In the genomic region with DNA sequence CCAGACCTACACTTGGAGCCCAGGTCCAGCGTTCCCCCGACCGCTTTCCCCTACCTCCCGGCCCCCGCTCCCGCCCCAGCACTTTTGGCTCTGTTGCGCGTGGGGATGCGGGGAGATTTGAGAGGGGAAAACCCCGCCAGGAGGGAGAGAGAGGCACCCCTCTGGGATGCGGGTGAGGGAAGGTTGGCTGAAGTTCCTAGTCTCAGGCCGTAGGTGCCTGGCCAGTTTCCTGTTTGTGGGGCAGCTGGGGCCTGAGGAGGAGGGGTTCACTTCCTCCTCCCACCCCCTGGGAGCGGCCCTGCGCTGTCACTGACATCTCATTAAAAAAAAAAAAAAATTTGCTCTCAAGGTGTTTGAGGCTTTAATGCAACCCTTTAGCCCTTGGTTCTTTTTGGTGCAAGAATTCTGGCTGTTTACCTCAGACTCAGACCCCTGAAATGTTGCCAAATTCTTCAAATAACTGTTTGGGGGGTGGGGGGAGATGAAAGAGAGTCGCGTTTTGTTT, we compare ENCODE assay signal across 8 cellular contexts. TPM values are rescaled to one million over a fixed set of nuclear protein-coding genes. Genes with fewer than 3 reads are reported as not detected.
DNase-seq lines count a peak whose midpoint lies in the region; ATAC-seq and TF ChIP-seq lines count a peak whose summit lies in the region.

No MANE protein-coding gene starts in this region.

- H3K9me3 ChIP-seq in NT2/D1 (ENCODE audit: insufficient read depth, low read length): peaks cover 7% of the 10 kb centered on the region; the same call in 1 of the 2 replicates
- no peaks in the 10 kb centered on the region for H3K9me3 ChIP-seq in muscle layer of colon (ENCODE audit: low read length)

- intact Hi-C loops in dorsolateral prefrontal cortex (cut with DNase I): loop anchor here (5.0 to 10.0 kb wide), 4 partner anchors 49 to 834 kb away; no protein-coding TSS in a partner anchor

- DNase-seq in CD1c-positive myeloid dendritic cell (ENCODE audit: extremely low spot score) (peak; percentile 68), NT2/D1 (ENCODE audit: low read depth, low spot score) (no peak), dorsolateral prefrontal cortex (no peak), cortex of kidney (lab: John Stamatoyannopoulos, UW) (no peak)
- no peak for DNase-seq in activated CD4-positive, CD25-positive, alpha-beta regulatory T cell (lab: John Stamatoyannopoulos, UW)

- H3K4me1 ChIP-seq in NT2/D1 (ENCODE audit: insufficient read depth, insufficient read length) (peaks cover 17% of the 10 kb centered on the region), muscle layer of colon (ENCODE audit: insufficient read depth, low read length) (peaks cover 27% of the 10 kb centered on the region)

- H3K9ac ChIP-seq in NT2/D1 (ENCODE audit: insufficient read length, low read depth): peak overlapping the region; percentile 53
- no peak overlapping the region for H3K9ac ChIP-seq in muscle layer of colon (ENCODE audit: low read length)

- H3K4me3 ChIP-seq in NT2/D1 (ENCODE audit: insufficient read length, low read depth): peak overlapping the region; percentile 85
- peak overlapping the region; percentile 49 to 85 (median 71) for H3K4me3 ChIP-seq in dorsolateral prefrontal cortex
- peak overlapping the region; percentile 48 to 85 for H3K4me3 ChIP-seq in muscle layer of colon (ENCODE audit: low read depth in 1 of 2, low read length in 2 of 2)

- ATAC-seq in GM19397 (IDR thresholded peaks at IDR 0.05; ENCODE audit: unreplicated experiment): peak; percentile 25
- no peak for ATAC-seq in GM19395 (IDR thresholded peaks at IDR 0.05; ENCODE audit: unreplicated experiment)

- H3K27me3 ChIP-seq in NT2/D1 (ENCODE audit: insufficient read depth, insufficient read length) (peaks cover 5% of the 10 kb centered on the region), dorsolateral prefrontal cortex (peaks cover 0 to 6% (median 0%) of the 10 kb centered on the region in 45 donors), muscle layer of colon (ENCODE audit: control insufficient read depth in 1 of 2, insufficient read depth in 2 of 2, low read length in 2 of 2) (no peaks in the 10 kb centered on the region)

- no peak for TF ChIP-seq CTCF in dorsolateral prefrontal cortex (IDR thresholded peaks at IDR 0.05 in 54 of 56, conservative IDR thresholded peaks at IDR 0.05 in 2 of 56; ENCODE audit: low read depth in 1 of 56, partially characterized antibody in 56 of 56)

- H3K27ac ChIP-seq in dorsolateral prefrontal cortex (peak overlapping the region in 51 of 59 donors; percentile 9 to 86 (median 68)), muscle layer of colon (ENCODE audit: low read depth, low read length) (peak overlapping the region; percentile 27)

- H3K36me3 ChIP-seq in NT2/D1 (ENCODE audit: insufficient read depth, insufficient read length, low read length): peaks cover 30% of the 10 kb centered on the region
- H3K36me3 ChIP-seq in muscle layer of colon (ENCODE audit: insufficient read depth, low read length): no peaks in the 10 kb centered on the region

RNA-seq across cellular contexts. Expression of a gene that starts 2.6 kb away (rescaled TPM):
- total RNA-seq in dorsolateral prefrontal cortex: 10 to 100 TPM in 29 of 120 experiments, 1 to 10 TPM in 91; 3.4 to 14.5 (median 8.3) TPM

RNA-seq across cellular contexts. Expression of a gene that starts 16.3 kb away (rescaled TPM):
- 10 to 100 TPM; 19.3 to 41.3 (median 27.1) TPM for total RNA-seq in dorsolateral prefrontal cortex

RNA-seq across cellular contexts. Expression of a gene that starts 55.0 kb away (rescaled TPM):
- total RNA-seq in dorsolateral prefrontal cortex: 10 to 100 TPM in 119 of 120 experiments, 1 to 10 TPM in 1; 6.1 to 36.9 (median 20.8) TPM
